1 cellular context compared by ENCODE assay signal in the genomic region with DNA sequence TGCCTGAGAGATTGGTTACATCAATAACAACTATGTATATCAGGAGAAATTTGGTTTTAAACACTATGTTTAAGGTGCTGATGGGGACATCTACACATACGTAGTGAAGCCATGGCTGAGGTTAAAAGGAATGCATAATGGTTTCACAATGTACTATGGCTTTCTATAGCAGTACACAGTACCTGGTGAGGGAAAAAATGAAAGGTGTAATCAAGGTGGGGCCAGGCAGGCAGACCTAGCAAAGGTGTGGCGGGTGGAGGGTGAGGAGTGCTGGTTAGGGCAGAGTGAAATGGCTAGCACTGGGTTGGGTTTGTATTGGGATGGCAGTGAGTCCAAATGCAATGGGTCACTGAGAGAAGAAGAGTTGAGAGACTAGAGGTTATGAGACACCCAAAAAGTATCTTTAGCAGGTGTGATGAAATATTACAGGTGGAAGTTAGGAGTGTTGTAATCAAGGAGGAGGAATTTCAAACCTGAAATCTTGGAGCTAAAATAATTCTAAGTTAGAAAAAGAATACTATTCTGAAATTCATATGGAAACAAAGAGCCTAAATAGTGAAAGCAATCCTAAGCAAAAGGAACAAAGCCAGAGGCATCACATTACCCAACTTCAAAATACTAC.
TF ChIP-seq lines count a peak whose summit lies in the region.

No MANE protein-coding gene starts in this region.

TF ChIP-seq in WTC11, 78 proteins besides CTCF, POLR2A, EP300 and RAD21 (continued from another document):
- TF ChIP-seq, protein P1, sequence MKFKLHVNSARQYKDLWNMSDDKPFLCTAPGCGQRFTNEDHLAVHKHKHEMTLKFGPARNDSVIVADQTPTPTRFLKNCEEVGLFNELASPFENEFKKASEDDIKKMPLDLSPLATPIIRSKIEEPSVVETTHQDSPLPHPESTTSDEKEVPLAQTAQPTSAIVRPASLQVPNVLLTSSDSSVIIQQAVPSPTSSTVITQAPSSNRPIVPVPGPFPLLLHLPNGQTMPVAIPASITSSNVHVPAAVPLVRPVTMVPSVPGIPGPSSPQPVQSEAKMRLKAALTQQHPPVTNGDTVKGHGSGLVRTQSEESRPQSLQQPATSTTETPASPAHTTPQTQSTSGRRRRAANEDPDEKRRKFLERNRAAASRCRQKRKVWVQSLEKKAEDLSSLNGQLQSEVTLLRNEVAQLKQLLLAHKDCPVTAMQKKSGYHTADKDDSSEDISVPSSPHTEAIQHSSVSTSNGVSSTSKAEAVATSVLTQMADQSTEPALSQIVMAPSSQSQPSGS (CRISPR knock-in tag; IDR thresholded peaks at IDR 0.05; ENCODE audit: borderline replicate concordance, low read depth), result no peak
- no peak for TF ChIP-seq TCF7 (CRISPR knock-in tag; IDR thresholded peaks at IDR 0.05; ENCODE audit: low read depth)
- TF ChIP-seq FOXP1 (CRISPR knock-in tag; IDR thresholded peaks at IDR 0.05; ENCODE audit: borderline replicate concordance), result no peak
- TF ChIP-seq SOX15 (CRISPR knock-in tag; IDR thresholded peaks at IDR 0.05), result no peak
- no peak for TF ChIP-seq HMGA2 (CRISPR knock-in tag; IDR thresholded peaks at IDR 0.05)
- no peak for TF ChIP-seq GTF2I (CRISPR knock-in tag; conservative IDR thresholded peaks at IDR 0.05)
- no peak for TF ChIP-seq ZNF232 (CRISPR knock-in tag; IDR thresholded peaks at IDR 0.05)
